Comparison of ENCODE assay signal across 8 cellular contexts in genomic region chr13:110593430-110594130, GRCh38. TPM values are rescaled to one million over a fixed set of nuclear protein-coding genes. Genes with fewer than 3 reads are reported as not detected.
DNase-seq lines count a peak whose midpoint lies in the region; ATAC-seq and TF ChIP-seq lines count a peak whose summit lies in the region.

No MANE protein-coding gene starts in this region.

- dilution Hi-C loops in IMR-90 (cut with HindIII; ENCODE audit: low sequenced_read_pairs, unreplicated experiment), result no loop called here

- POLR2A ChIA-PET in activated naive CD8-positive, alpha-beta T cell treated with anti-CD3 and anti-CD28 coated beads, Interleukin-2, amount 10 ng/mL, durations not matched to agents 7 days and 5 days (lab: Charles Lee), result interaction anchor here (0.9 kb wide), 1 partner anchor 17 kb away, joined by 3 read pairs; no protein-coding TSS in a partner anchor
- POLR2A ChIA-PET in IMR-90 (lab: Charles Lee; ENCODE audit: unreplicated experiment), result no interaction called here

- WGBS in IMR-90 (ENCODE audit: extremely low coverage in 2 of 2, insufficient read length in 1 of 2), 2 experiments, result no CpG with 5 or more reads among the region's 6 CpGs

- H3K27ac ChIP-seq in IMR-90 (ENCODE audit: insufficient read depth, low read length), result no peak overlapping the region

- H3K4me2 ChIP-seq in IMR-90 (ENCODE audit: low read depth, low read length), result no peak overlapping the region

- TF ChIP-seq CTCF in IMR-90 (conservative IDR thresholded peaks at IDR 0.05; ENCODE audit: low read depth, low read length), result peak; percentile 61

- H2AFZ ChIP-seq in IMR-90 (replicated peaks; ENCODE audit: low read length, poor library complexity), result no peak overlapping the region

- H4K20me1 ChIP-seq in IMR-90 (ENCODE audit: insufficient read depth, low read length), result no peaks in the 10 kb centered on the region

- no peak overlapping the region for H4K5ac ChIP-seq in IMR-90 (ENCODE audit: low read depth, low read length)

- H3K9me3 Mint-ChIP-seq in activated naive CD8-positive, alpha-beta T cell treated with anti-CD3 and anti-CD28 coated beads, Interleukin-2, amount 10 ng/mL, durations not matched to agents 7 days and 5 days, result no peaks in the 10 kb centered on the region
- H3K9me3 Mint-ChIP-seq in activated naive CD8-positive, alpha-beta T cell treated with anti-CD3 and anti-CD28 coated beads for 36 hours, result no peaks in the 10 kb centered on the region
- H3K9me3 Mint-ChIP-seq in naive B cell, result no peaks in the 10 kb centered on the region

- intact Hi-C loops in IMR-90 (cut with micrococcal nuclease), result loop anchor here (1.0 to 5.0 kb wide), 4 partner anchors 121 to 459 kb away; no protein-coding TSS in a partner anchor

- H3K9me3 ChIP-seq in IMR-90 (ENCODE audit: control insufficient read depth, insufficient read depth, low read length), result no peaks in the 10 kb centered on the region

- no peak overlapping the region for H3K27ac Mint-ChIP-seq in activated naive CD8-positive, alpha-beta T cell treated with anti-CD3 and anti-CD28 coated beads, Interleukin-2, amount 10 ng/mL, durations not matched to agents 7 days and 5 days
- no peak overlapping the region for H3K27ac Mint-ChIP-seq in activated naive CD8-positive, alpha-beta T cell treated with anti-CD3 and anti-CD28 coated beads for 36 hours
- peak overlapping the region in 1 of 6 donors; percentile 55 for H3K27ac Mint-ChIP-seq in naive B cell

- peak; percentile 58 for ATAC-seq in activated naive CD8-positive, alpha-beta T cell treated with anti-CD3 and anti-CD28 coated beads, Interleukin-2, amount 10 ng/mL, durations not matched to agents 7 days and 5 days (ENCODE audit: low read depth)
- ATAC-seq in GM21515 (IDR thresholded peaks at IDR 0.05; ENCODE audit: unreplicated experiment) (peak; percentile 93), IMR-90 (ENCODE audit: low read depth) (peak; percentile 81), naive B cell (ENCODE audit: low read depth in 2 of 2) (peak; percentile 55 to 77)

- no peak overlapping the region for H3K18ac ChIP-seq in IMR-90 (ENCODE audit: low read depth, low read length)

- H2BK120ac ChIP-seq in IMR-90 (ENCODE audit: low read depth, low read length), result no peak overlapping the region

- H4K8ac ChIP-seq in IMR-90 (ENCODE audit: low read depth in 2 of 2, low read length in 2 of 2), result no peak overlapping the region

- no peak overlapping the region for H2BK5ac ChIP-seq in IMR-90 (ENCODE audit: low read depth, low read length, poor library complexity, severe bottlenecking)

- no peak overlapping the region for H4K91ac ChIP-seq in IMR-90 (ENCODE audit: insufficient read depth, low read depth, low read length)

- H3K36me3 Mint-ChIP-seq in activated naive CD8-positive, alpha-beta T cell treated with anti-CD3 and anti-CD28 coated beads, Interleukin-2, amount 10 ng/mL, durations not matched to agents 7 days and 5 days, result no peaks in the 10 kb centered on the region
- no peaks in the 10 kb centered on the region for H3K36me3 Mint-ChIP-seq in activated naive CD8-positive, alpha-beta T cell treated with anti-CD3 and anti-CD28 coated beads for 36 hours
- H3K36me3 Mint-ChIP-seq in naive B cell, result no peaks in the 10 kb centered on the region

- TF ChIP-seq POLR2A in IMR-90 (IDR thresholded peaks at IDR 0.05; ENCODE audit: low read depth, low read length) (no peak), erythroblast (IDR thresholded peaks at IDR 0.05; ENCODE audit: low read length) (no peak)

- H3K27me3 Mint-ChIP-seq in activated naive CD8-positive, alpha-beta T cell treated with anti-CD3 and anti-CD28 coated beads, Interleukin-2, amount 10 ng/mL, durations not matched to agents 7 days and 5 days, result peaks cover 19% of the 10 kb centered on the region
- H3K27me3 Mint-ChIP-seq in activated naive CD8-positive, alpha-beta T cell treated with anti-CD3 and anti-CD28 coated beads for 36 hours, result peaks cover 10% of the 10 kb centered on the region
- no peaks in the 10 kb centered on the region for H3K27me3 Mint-ChIP-seq in naive B cell

- H3K14ac ChIP-seq in IMR-90 (replicated peaks; ENCODE audit: low read depth, low read length), result no peak overlapping the region

- 0 out of 2 replicates have a peak, but pooled peaks cover 4% of the 10 kb centered on the region for H3K4me1 ChIP-seq in IMR-90 (ENCODE audit: control insufficient read depth, insufficient read depth, low read length)

- H2AK5ac ChIP-seq in IMR-90 (ENCODE audit: low read depth, low read length), result no peak overlapping the region

- peaks cover 2% of the 10 kb centered on the region; the same call in 1 of the 2 replicates for H3K27me3 ChIP-seq in IMR-90 (ENCODE audit: control insufficient read depth, insufficient read depth, low read length)

- no TSS peak for BruUV-seq in IMR-90 (replicated peaks; lab: Mats Ljungman, UMichigan)

- no peak overlapping the region for H3K4me3 Mint-ChIP-seq in activated naive CD8-positive, alpha-beta T cell treated with anti-CD3 and anti-CD28 coated beads, Interleukin-2, amount 10 ng/mL, durations not matched to agents 7 days and 5 days
- H3K4me3 Mint-ChIP-seq in activated naive CD8-positive, alpha-beta T cell treated with anti-CD3 and anti-CD28 coated beads for 36 hours, result no peak overlapping the region
- H3K4me3 Mint-ChIP-seq in naive B cell, result no peak overlapping the region

- H2BK20ac ChIP-seq in IMR-90 (ENCODE audit: low read depth, low read length), result no peak overlapping the region

- CTCF ChIA-PET in IMR-90 (lab: Yijun Ruan, JAX), result interaction anchor here (0.6 to 1.1 kb wide), 4 partner anchors 9 to 288 kb away, joined by 3 to 4 read pairs (median 3); no protein-coding TSS in a partner anchor

- no peak overlapping the region for H2AK9ac ChIP-seq in IMR-90 (replicated peaks; ENCODE audit: low read depth, low read length, poor library complexity)

- H3K4me1 Mint-ChIP-seq in activated naive CD8-positive, alpha-beta T cell treated with anti-CD3 and anti-CD28 coated beads, Interleukin-2, amount 10 ng/mL, durations not matched to agents 7 days and 5 days, result peaks cover 3% of the 10 kb centered on the region
- H3K4me1 Mint-ChIP-seq in activated naive CD8-positive, alpha-beta T cell treated with anti-CD3 and anti-CD28 coated beads for 36 hours, result no peaks in the 10 kb centered on the region
- peaks cover 0 to 2% (median 0%) of the 10 kb centered on the region in 3 donors for H3K4me1 Mint-ChIP-seq in naive B cell

- H3K4me3 ChIP-seq in IMR-90 (ENCODE audit: insufficient read depth, low read depth, low read length), result no peak overlapping the region

- in situ Hi-C loops in IMR-90 (cut with MboI; ENCODE audit: low sequenced_read_pairs), result loop anchor here (25.0 kb wide), 1 partner anchor 219 kb away; no protein-coding TSS in a partner anchor

- no peaks in the 10 kb centered on the region for H3K79me1 ChIP-seq in IMR-90 (ENCODE audit: low read depth in 1 of 2, low read length in 2 of 2)

- no peaks in the 10 kb centered on the region for H3K36me3 ChIP-seq in IMR-90 (ENCODE audit: control insufficient read depth, insufficient read depth, low read length)

- H3K56ac ChIP-seq in IMR-90 (ENCODE audit: extremely low read depth, insufficient read depth, low read length), result no peak overlapping the region

- peak; percentile 66 for TF ChIP-seq RAD21 in IMR-90 (IDR thresholded peaks at IDR 0.05; ENCODE audit: low read length)

- no peak for DNase-seq in activated naive CD8-positive, alpha-beta T cell treated with anti-CD3 and anti-CD28 coated beads, Interleukin-2, amount 10 ng/mL, durations not matched to agents 7 days and 5 days
- no peak for DNase-seq in activated naive CD8-positive, alpha-beta T cell treated with anti-CD3 and anti-CD28 coated beads for 36 hours
- DNase-seq in IMR-90 (peak; percentile 57), SHP77 (lab: John Stamatoyannopoulos, UW) (peak; percentile 35 to 74), erythroblast (lab: John Stamatoyannopoulos, UW) (peak; percentile 77 to 84), naive B cell (peak; percentile 29), T-helper 9 cell (no peak)

- no peak overlapping the region for H3K4ac ChIP-seq in IMR-90 (ENCODE audit: low read depth, low read length)

- H2BK15ac ChIP-seq in IMR-90 (ENCODE audit: low read depth, low read length), result no peak overlapping the region

- no peaks in the 10 kb centered on the region for H3K9me1 ChIP-seq in IMR-90 (ENCODE audit: insufficient read depth, low read length)

- H3K9ac ChIP-seq in IMR-90 (ENCODE audit: low read depth, low read length), result no peak overlapping the region

- H3K23ac ChIP-seq in IMR-90 (ENCODE audit: low read depth, low read length), result no peak overlapping the region

TF ChIP-seq in IMR-90, 13 proteins besides CTCF, POLR2A, EP300 and RAD21:
- peak; percentile 34; the same call in 1 of the 2 replicates for TF ChIP-seq SMC3 (IDR thresholded peaks at IDR 0.05; ENCODE audit: low read depth, low read length)
- TF ChIP-seq CHD1 (IDR thresholded peaks at IDR 0.05; ENCODE audit: low read depth, low read length), result no peak
- TF ChIP-seq CEBPB (IDR thresholded peaks at IDR 0.05; ENCODE audit: low read depth, low read length), result peak; percentile 43; the same call in 1 of the 2 replicates
- TF ChIP-seq BHLHE40 (IDR thresholded peaks at IDR 0.05; ENCODE audit: low read depth, low read length), result no peak

RNA-seq across cellular contexts. Expression of gene NAXD, which starts 21.8 kb away (rescaled TPM):
- 10 to 100 TPM; 31.3 TPM for total RNA-seq in activated naive CD8-positive, alpha-beta T cell treated with anti-CD3 and anti-CD28 coated beads, Interleukin-2, amount 10 ng/mL, durations not matched to agents 7 days and 5 days
- 10 to 100 TPM; 20.8 to 21.1 TPM for total RNA-seq in activated naive CD8-positive, alpha-beta T cell treated with anti-CD3 and anti-CD28 coated beads for 36 hours
- 9.4 and 10.2 TPM in 2 replicates for total RNA-seq in IMR-90 (2012; rRNA removed)
- polyA plus RNA-seq in IMR-90 (2012; rRNA removed), result 24.4 and 27.2 TPM in 2 replicates
- 21.3 and 27.8 TPM in 2 replicates for polyA plus RNA-seq in IMR-90 (2012; cell fraction: cytosol; rRNA removed)
- 90.8 and 120 TPM in 2 replicates for polyA plus RNA-seq in IMR-90 (2012; cell fraction: nucleus; rRNA removed; ENCODE audit: low replicate concordance)
- polyA plus RNA-seq in naive B cell (ENCODE audit: low read depth in 6 of 6), result 10 to 100 TPM; 10.8 to 23.1 (median 15.4) TPM

RNA-seq across cellular contexts. Expression of gene RAB20, which starts 32.1 kb away (rescaled TPM):
- 1 to 10 TPM; 8.8 to 9.9 TPM for total RNA-seq in activated naive CD8-positive, alpha-beta T cell treated with anti-CD3 and anti-CD28 coated beads, Interleukin-2, amount 10 ng/mL, durations not matched to agents 7 days and 5 days
- 10 to 100 TPM; 10.7 to 10.9 TPM for total RNA-seq in activated naive CD8-positive, alpha-beta T cell treated with anti-CD3 and anti-CD28 coated beads for 36 hours
- 3.6 and 3.8 TPM in 2 replicates for total RNA-seq in IMR-90 (2012; rRNA removed)
- polyA plus RNA-seq in IMR-90 (2012; rRNA removed) (4.7 and 5.1 TPM in 2 replicates), naive B cell (ENCODE audit: low read depth in 6 of 6) (1 to 10 TPM in 3 of 6 donors, under 1 TPM in 2, not detected in 1; 0.74 to 3.4 (median 2.0) TPM)
- 6.1 and 6.7 TPM in 2 replicates for polyA plus RNA-seq in IMR-90 (2012; cell fraction: cytosol; rRNA removed)
- 2.3 and 2.4 TPM in 2 replicates for polyA plus RNA-seq in IMR-90 (2012; cell fraction: nucleus; rRNA removed; ENCODE audit: low replicate concordance)

Comparison
In these comparisons a context has a peak if more than half of its experiments do, and no peak if none do; other contexts are left out.
1. DNase-seq: peak in IMR-90 (single experiment), SHP77 (2 of 2), erythroblast (2 of 2) and naive B cell (single experiment); none in activated naive CD8-positive, alpha-beta T cell treated with anti-CD3 and anti-CD28 coated beads, Interleukin-2, amount 10 ng/mL, durations not matched to agents 7 days and 5 days (single experiment), activated naive CD8-positive, alpha-beta T cell treated with anti-CD3 and anti-CD28 coated beads for 36 hours (single experiment) and T-helper 9 cell (single experiment).
2. Peak in every context shown above with its lines, with median percentiles within 50 percentile points of each other: ATAC-seq.